ENCODE assay signal across 8 cellular contexts in genomic region chr9:136849038-136849959, GRCh38. TPM values are rescaled to one million over a fixed set of nuclear protein-coding genes. Genes with fewer than 3 reads are reported as not detected.
A peak's percentile ranks its signal among the peaks of the same experiment; 100 is the strongest.
DNase-seq lines count a peak whose midpoint lies in the region; ATAC-seq and TF ChIP-seq lines count a peak whose summit lies in the region.

Gene PHPT1 (plus strand): TSS chr9:136849409. CDS start chr9:136849431, 22 bp downstream.

- H3K4me1 ChIP-seq in mammary epithelial cell (ENCODE audit: insufficient read depth, low read length) (peaks cover 19% of the 10 kb centered on the region), skeletal muscle tissue (ENCODE audit: control insufficient read depth in 3 of 3, insufficient read depth in 3 of 3, low read length in 3 of 3) (peaks cover 36 to 46% (median 37%) of the 10 kb centered on the region in 3 donors)

- peaks cover 14% of the 10 kb centered on the region for H3K79me2 ChIP-seq in mammary epithelial cell (ENCODE audit: insufficient read depth, low read length)

- H3K27ac ChIP-seq in WERI-Rb-1 (peak within 1 kb of the TSS; percentile 98), mammary epithelial cell (ENCODE audit: insufficient read depth, low read depth, low read length) (peak within 1 kb of the TSS; percentile 67), skeletal muscle tissue (ENCODE audit: low read depth, low read length) (peak within 1 kb of the TSS; percentile 81)

- 1% methylated on average over 22 of the region's 77 CpGs for WGBS in mammary epithelial cell (ENCODE audit: low coverage, missing lambda C conversion rate)

- peak within 1 kb of the TSS; percentile 92 for H2AFZ ChIP-seq in mammary epithelial cell (ENCODE audit: low read depth, low read length)

- H3K36me3 ChIP-seq in WERI-Rb-1 (peaks cover 34% of the 10 kb centered on the region), mammary epithelial cell (ENCODE audit: insufficient read depth, low read length) (no peaks in the 10 kb centered on the region), skeletal muscle tissue (ENCODE audit: control insufficient read depth in 3 of 3, insufficient read depth in 3 of 3, low read length in 3 of 3) (peaks cover 6 to 17% (median 7%) of the 10 kb centered on the region in 3 donors)

- H4K20me1 ChIP-seq in mammary epithelial cell (ENCODE audit: insufficient read depth, low read length), result peaks cover 2% of the 10 kb centered on the region

- peak within 1 kb of the TSS; percentile 62 for H3K9ac ChIP-seq in mammary epithelial cell (ENCODE audit: insufficient read depth, low read length)
- H3K9ac ChIP-seq in skeletal muscle tissue (ENCODE audit: low read depth in 1 of 3, low read length in 3 of 3), result peak within 1 kb of the TSS; percentile 81 to 95 (median 84)

- ATAC-seq in GM18873 (IDR thresholded peaks at IDR 0.05; ENCODE audit: low FRiP score, unreplicated experiment), result peak; percentile 77
- peak; percentile 79 for ATAC-seq in HG03139 (IDR thresholded peaks at IDR 0.05; ENCODE audit: unreplicated experiment)

- CTCF ChIA-PET in mammary epithelial cell (lab: Charles Lee; ENCODE audit: low non-redundant PET), result no interaction called here

- peak within 1 kb of the TSS; percentile 98 for H3K4me2 ChIP-seq in mammary epithelial cell (ENCODE audit: insufficient read depth, low read depth, low read length)

- BruUV-seq in mammary epithelial cell (replicated peaks; lab: Mats Ljungman, UMichigan), result no TSS peak

- in situ Hi-C loops in ACHN (cut with HindIII; ENCODE audit: low pct_ligation_motif_present, low pct_unique_long_range_greater_than_20kb, low sequenced_read_pairs), result no loop called here
- in situ Hi-C loops in mammary epithelial cell (cut with MboI; ENCODE audit: low sequenced_read_pairs in 2 of 2), result no loop called here

- DNase-seq in ACHN, result peak; percentile 98
- DNase-seq in NCI-H2227 (lab: John Stamatoyannopoulos, UW; ENCODE audit: unreplicated experiment), result peak; percentile 98
- peak; percentile 99 for DNase-seq in WERI-Rb-1
- DNase-seq in mammary epithelial cell, result peak; percentile 98

- H3K9me3 ChIP-seq in WERI-Rb-1 (ENCODE audit: severe bottlenecking) (no peaks in the 10 kb centered on the region), mammary epithelial cell (replicated peaks; ENCODE audit: insufficient read depth, low read length) (no peaks in the 10 kb centered on the region), iPS-18c (ENCODE audit: control insufficient read depth, insufficient read depth, low read length) (peaks cover 2% of the 10 kb centered on the region), skeletal muscle tissue (ENCODE audit: control insufficient read depth in 3 of 3, low read length in 3 of 3) (no peaks in the 10 kb centered on the region)

- H3K4me3 ChIP-seq in WERI-Rb-1 (ENCODE audit: low read depth, low read length) (peak within 1 kb of the TSS; percentile 72), mammary epithelial cell (replicated peaks in 1 of 3; ENCODE audit: insufficient read depth in 1 of 3, low read depth in 2 of 3, low read length in 3 of 3) (peak within 1 kb of the TSS; percentile 82 to 93 (median 92)), iPS-18c (ENCODE audit: insufficient read depth, low read depth, low read length) (peak within 1 kb of the TSS; percentile 92), skeletal muscle tissue (ENCODE audit: low read length in 3 of 3) (peak within 1 kb of the TSS; percentile 89 to 96 (median 95))

- no peak for TF ChIP-seq CTCF in WERI-Rb-1 (IDR thresholded peaks at IDR 0.05; ENCODE audit: low read depth, low read length)
- no peak for TF ChIP-seq CTCF in mammary epithelial cell (conservative IDR thresholded peaks at IDR 0.05 in 1 of 2, IDR thresholded peaks at IDR 0.05 in 1 of 2; ENCODE audit: extremely low read depth in 1 of 2, insufficient read depth in 1 of 2, low read depth in 1 of 2, low read length in 2 of 2)

- intact Hi-C loops in mammary epithelial cell (cut with micrococcal nuclease), result loop anchor here (1.0 to 5.0 kb wide), 5 partner anchors 38 to 182 kb away; partner anchors contain the start of genes C8G, FBXW5, RABL6 and TRAF2

- dilution Hi-C loops in mammary epithelial cell (cut with HindIII; ENCODE audit: low sequenced_read_pairs), result no loop called here

- H3K27me3 ChIP-seq in WERI-Rb-1 (ENCODE audit: insufficient read depth, low read depth, severe bottlenecking) (no peaks in the 10 kb centered on the region), mammary epithelial cell (ENCODE audit: insufficient read depth, low read length) (peaks cover 22% of the 10 kb centered on the region), skeletal muscle tissue (ENCODE audit: control insufficient read depth in 3 of 3, insufficient read depth in 3 of 3, low read length in 3 of 3) (peaks cover 7 to 24% (median 10%) of the 10 kb centered on the region in 3 donors)

RNA-seq across cellular contexts. Expression of gene PHPT1, which starts in this region (rescaled TPM):
- 100 to 1,000 TPM in 1 of 2 donors, 10 to 100 TPM in 1; 55.3 to 143 TPM for total RNA-seq in mammary epithelial cell
- 209 TPM for polyA plus RNA-seq in mammary epithelial cell
- polyA minus RNA-seq in mammary epithelial cell, result 20.8 TPM
- 109 TPM for total RNA-seq in skeletal muscle tissue

Comparison
In these comparisons a context has a peak if more than half of its experiments do, and no peak if none do; other contexts are left out.
1. Peak in every context shown above with its lines: DNase-seq, ATAC-seq, H3K4me3 ChIP-seq and H3K27ac ChIP-seq.